Comparison of ENCODE assay signal across 1 cellular context in the genomic region with DNA sequence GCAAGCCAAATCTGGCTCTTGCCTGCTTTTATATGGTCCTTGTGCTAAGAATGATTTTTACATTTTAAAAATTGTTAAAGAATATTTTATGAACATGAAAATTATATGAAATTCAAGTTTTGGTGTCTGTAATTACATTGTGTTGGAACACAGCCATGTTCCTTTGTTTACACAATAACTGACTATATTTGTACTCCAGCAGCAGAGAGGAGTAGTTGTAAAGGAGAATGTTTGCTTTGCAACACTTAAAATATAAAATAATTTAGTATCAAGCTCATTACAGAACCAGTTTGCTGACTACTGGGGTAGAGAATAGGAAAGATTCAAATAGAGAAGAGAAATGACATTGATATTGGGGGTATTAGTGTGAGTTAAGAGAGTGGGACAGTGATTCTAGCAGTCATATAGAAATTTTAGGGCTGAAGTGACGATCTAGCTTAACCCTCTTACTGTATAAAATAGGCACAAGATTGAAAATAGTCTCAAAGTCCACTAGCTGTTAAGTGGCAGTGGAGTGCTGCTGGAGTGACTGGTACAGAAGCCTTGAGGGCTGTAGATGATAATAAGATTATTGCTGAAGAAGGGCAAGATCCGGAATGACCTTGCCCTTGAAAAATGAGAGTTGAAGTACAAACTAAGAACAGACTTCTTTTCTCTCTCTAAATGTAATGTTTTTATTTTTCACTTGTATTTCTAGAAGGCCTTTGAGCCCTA.
TF ChIP-seq lines count a peak whose summit lies in the region.

No MANE protein-coding gene starts in this region.

TF ChIP-seq in GM23338, 12 proteins besides CTCF, POLR2A, EP300 and RAD21 (continued from another document):
- TF ChIP-seq, protein P1, sequence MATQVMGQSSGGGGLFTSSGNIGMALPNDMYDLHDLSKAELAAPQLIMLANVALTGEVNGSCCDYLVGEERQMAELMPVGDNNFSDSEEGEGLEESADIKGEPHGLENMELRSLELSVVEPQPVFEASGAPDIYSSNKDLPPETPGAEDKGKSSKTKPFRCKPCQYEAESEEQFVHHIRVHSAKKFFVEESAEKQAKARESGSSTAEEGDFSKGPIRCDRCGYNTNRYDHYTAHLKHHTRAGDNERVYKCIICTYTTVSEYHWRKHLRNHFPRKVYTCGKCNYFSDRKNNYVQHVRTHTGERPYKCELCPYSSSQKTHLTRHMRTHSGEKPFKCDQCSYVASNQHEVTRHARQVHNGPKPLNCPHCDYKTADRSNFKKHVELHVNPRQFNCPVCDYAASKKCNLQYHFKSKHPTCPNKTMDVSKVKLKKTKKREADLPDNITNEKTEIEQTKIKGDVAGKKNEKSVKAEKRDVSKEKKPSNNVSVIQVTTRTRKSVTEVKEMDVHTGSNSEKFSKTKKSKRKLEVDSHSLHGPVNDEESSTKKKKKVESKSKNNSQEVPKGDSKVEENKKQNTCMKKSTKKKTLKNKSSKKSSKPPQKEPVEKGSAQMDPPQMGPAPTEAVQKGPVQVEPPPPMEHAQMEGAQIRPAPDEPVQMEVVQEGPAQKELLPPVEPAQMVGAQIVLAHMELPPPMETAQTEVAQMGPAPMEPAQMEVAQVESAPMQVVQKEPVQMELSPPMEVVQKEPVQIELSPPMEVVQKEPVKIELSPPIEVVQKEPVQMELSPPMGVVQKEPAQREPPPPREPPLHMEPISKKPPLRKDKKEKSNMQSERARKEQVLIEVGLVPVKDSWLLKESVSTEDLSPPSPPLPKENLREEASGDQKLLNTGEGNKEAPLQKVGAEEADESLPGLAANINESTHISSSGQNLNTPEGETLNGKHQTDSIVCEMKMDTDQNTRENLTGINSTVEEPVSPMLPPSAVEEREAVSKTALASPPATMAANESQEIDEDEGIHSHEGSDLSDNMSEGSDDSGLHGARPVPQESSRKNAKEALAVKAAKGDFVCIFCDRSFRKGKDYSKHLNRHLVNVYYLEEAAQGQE (IDR thresholded peaks at IDR 0.05; ENCODE audit: unreplicated experiment), result no peak
- TF ChIP-seq, protein P2, sequence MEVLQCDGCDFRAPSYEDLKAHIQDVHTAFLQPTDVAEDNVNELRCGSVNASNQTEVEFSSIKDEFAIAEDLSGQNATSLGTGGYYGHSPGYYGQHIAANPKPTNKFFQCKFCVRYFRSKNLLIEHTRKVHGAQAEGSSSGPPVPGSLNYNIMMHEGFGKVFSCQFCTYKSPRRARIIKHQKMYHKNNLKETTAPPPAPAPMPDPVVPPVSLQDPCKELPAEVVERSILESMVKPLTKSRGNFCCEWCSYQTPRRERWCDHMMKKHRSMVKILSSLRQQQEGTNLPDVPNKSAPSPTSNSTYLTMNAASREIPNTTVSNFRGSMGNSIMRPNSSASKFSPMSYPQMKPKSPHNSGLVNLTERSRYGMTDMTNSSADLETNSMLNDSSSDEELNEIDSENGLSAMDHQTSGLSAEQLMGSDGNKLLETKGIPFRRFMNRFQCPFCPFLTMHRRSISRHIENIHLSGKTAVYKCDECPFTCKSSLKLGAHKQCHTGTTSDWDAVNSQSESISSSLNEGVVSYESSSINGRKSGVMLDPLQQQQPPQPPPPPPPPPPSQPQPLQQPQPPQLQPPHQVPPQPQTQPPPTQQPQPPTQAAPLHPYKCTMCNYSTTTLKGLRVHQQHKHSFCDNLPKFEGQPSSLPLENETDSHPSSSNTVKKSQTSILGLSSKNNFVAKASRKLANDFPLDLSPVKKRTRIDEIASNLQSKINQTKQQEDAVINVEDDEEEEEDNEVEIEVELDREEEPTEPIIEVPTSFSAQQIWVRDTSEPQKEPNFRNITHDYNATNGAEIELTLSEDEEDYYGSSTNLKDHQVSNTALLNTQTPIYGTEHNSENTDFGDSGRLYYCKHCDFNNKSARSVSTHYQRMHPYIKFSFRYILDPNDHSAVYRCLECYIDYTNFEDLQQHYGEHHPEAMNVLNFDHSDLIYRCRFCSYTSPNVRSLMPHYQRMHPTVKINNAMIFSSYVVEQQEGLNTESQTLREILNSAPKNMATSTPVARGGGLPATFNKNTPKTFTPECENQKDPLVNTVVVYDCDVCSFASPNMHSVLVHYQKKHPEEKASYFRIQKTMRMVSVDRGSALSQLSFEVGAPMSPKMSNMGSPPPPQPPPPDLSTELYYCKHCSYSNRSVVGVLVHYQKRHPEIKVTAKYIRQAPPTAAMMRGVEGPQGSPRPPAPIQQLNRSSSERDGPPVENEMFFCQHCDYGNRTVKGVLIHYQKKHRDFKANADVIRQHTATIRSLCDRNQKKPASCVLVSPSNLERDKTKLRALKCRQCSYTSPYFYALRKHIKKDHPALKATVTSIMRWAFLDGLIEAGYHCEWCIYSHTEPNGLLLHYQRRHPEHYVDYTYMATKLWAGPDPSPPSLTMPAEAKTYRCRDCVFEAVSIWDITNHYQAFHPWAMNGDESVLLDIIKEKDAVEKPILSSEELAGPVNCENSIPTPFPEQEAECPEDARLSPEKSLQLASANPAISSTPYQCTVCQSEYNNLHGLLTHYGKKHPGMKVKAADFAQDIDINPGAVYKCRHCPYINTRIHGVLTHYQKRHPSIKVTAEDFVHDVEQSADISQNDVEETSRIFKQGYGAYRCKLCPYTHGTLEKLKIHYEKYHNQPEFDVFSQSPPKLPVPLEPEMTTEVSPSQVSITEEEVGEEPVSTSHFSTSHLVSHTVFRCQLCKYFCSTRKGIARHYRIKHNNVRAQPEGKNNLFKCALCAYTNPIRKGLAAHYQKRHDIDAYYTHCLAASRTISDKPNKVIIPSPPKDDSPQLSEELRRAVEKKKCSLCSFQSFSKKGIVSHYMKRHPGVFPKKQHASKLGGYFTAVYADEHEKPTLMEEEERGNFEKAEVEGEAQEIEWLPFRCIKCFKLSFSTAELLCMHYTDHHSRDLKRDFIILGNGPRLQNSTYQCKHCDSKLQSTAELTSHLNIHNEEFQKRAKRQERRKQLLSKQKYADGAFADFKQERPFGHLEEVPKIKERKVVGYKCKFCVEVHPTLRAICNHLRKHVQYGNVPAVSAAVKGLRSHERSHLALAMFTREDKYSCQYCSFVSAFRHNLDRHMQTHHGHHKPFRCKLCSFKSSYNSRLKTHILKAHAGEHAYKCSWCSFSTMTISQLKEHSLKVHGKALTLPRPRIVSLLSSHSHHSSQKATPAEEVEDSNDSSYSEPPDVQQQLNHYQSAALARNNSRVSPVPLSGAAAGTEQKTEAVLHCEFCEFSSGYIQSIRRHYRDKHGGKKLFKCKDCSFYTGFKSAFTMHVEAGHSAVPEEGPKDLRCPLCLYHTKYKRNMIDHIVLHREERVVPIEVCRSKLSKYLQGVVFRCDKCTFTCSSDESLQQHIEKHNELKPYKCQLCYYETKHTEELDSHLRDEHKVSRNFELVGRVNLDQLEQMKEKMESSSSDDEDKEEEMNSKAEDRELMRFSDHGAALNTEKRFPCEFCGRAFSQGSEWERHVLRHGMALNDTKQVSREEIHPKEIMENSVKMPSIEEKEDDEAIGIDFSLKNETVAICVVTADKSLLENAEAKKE (CRISPR knock-in tag; IDR thresholded peaks at IDR 0.05), result no peak
- TF ChIP-seq POLR2AphosphoS5 (IDR thresholded peaks at IDR 0.05; ENCODE audit: low read depth) (no peak), ZNF331 (CRISPR knock-in tag; IDR thresholded peaks at IDR 0.05; ENCODE audit: low read depth) (no peak), EZH2phosphoT487 (IDR thresholded peaks at IDR 0.05; ENCODE audit: unreplicated experiment) (no peak)
- TF ChIP-seq, protein P3, sequence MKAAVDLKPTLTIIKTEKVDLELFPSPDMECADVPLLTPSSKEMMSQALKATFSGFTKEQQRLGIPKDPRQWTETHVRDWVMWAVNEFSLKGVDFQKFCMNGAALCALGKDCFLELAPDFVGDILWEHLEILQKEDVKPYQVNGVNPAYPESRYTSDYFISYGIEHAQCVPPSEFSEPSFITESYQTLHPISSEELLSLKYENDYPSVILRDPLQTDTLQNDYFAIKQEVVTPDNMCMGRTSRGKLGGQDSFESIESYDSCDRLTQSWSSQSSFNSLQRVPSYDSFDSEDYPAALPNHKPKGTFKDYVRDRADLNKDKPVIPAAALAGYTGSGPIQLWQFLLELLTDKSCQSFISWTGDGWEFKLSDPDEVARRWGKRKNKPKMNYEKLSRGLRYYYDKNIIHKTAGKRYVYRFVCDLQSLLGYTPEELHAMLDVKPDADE (IDR thresholded peaks at IDR 0.05), result no peak
